Comparison of ENCODE assay signal across 16 cellular contexts in genomic region chr11:64751136-64751535, GRCh38. TPM values are rescaled to one million over a fixed set of nuclear protein-coding genes. Genes with fewer than 3 reads are reported as not detected.
DNase-seq lines count a peak whose midpoint lies in the region; ATAC-seq and TF ChIP-seq lines count a peak whose summit lies in the region.
"Had no signal": no experiment of that assay in that cellular context is flagged by ENCODE, and none has a peak within 500 bp of the region (broad histone marks: within the 10 kb centered on the region; RNA-seq: fewer than 3 reads in every experiment).

No MANE protein-coding gene starts in this region.

- ATAC-seq in CD4-positive, alpha-beta T cell (ENCODE audit: poor library complexity): no peak
- ATAC-seq in naive thymus-derived CD4-positive, alpha-beta T cell: peak; percentile 30
- no peak for ATAC-seq in HG03196 (IDR thresholded peaks at IDR 0.05; ENCODE audit: unreplicated experiment)

- H4K20me1 ChIP-seq in BLaER1: no peaks in the 10 kb centered on the region

- H3K4me3 ChIP-seq in BLaER1 (no peak overlapping the region), spleen (no peak overlapping the region)
- no peak overlapping the region for H3K4me3 ChIP-seq in naive thymus-derived CD4-positive, alpha-beta T cell (ENCODE audit: low read length)

- H3K9me3 ChIP-seq in BLaER1 (no peaks in the 10 kb centered on the region), spleen (no peaks in the 10 kb centered on the region)
- no peaks in the 10 kb centered on the region for H3K9me3 ChIP-seq in CD4-positive, alpha-beta T cell (ENCODE audit: control insufficient read depth, low read length)
- no peaks in the 10 kb centered on the region for H3K9me3 ChIP-seq in naive thymus-derived CD4-positive, alpha-beta T cell (ENCODE audit: control insufficient read depth in 2 of 3, low read length in 3 of 3)

- TF ChIP-seq POLR2A in spleen (IDR thresholded peaks at IDR 0.05): no peak

- H3K36me3 Mint-ChIP-seq in CD4-positive, alpha-beta T cell (ENCODE audit: low read depth): peaks cover 38% of the 10 kb centered on the region
- H3K36me3 Mint-ChIP-seq in naive thymus-derived CD4-positive, alpha-beta T cell: peaks cover 4 to 24% (median 9%) of the 10 kb centered on the region in 5 donors

- H3K4me2 ChIP-seq in BLaER1: peak overlapping the region; percentile 20; the same call in 1 of the 2 replicates

- intact Hi-C loops in CD4-positive, alpha-beta T cell (cut with DNase I, micrococcal nuclease): no loop called here
- intact Hi-C loops in naive thymus-derived CD4-positive, alpha-beta T cell (cut with micrococcal nuclease): no loop called here
- intact Hi-C loops in spleen (cut with DNase I; ENCODE audit: low total_unique reads): no loop called here

- WGBS in spleen, 5 donors: 89 to 98% (median 93%) methylated on average over 5 to 9 of the region's 9 CpGs

- peaks cover 62% of the 10 kb centered on the region for H3K4me1 ChIP-seq in BLaER1
- peaks cover 6 to 7% of the 10 kb centered on the region in 2 donors for H3K4me1 ChIP-seq in naive thymus-derived CD4-positive, alpha-beta T cell (ENCODE audit: control insufficient read depth in 2 of 2, insufficient read depth in 2 of 2, low read length in 2 of 2)
- H3K4me1 ChIP-seq in spleen: peaks cover 2 to 66% (median 13%) of the 10 kb centered on the region in 6 donors

- CTCF ChIA-PET in CD4-positive, alpha-beta T cell (lab: Charles Lee): no interaction called here
- CTCF ChIA-PET in naive thymus-derived CD4-positive, alpha-beta T cell (lab: Charles Lee): interaction anchor here (1.0 to 18.4 kb wide), 3 partner anchors 9 to 31 kb away, joined by 4 to 305 read pairs (median 4); partner anchors contain the start of gene PYGM

- H3K27me3 Mint-ChIP-seq in CD4-positive, alpha-beta T cell: no peaks in the 10 kb centered on the region
- H3K27me3 Mint-ChIP-seq in naive thymus-derived CD4-positive, alpha-beta T cell: no peaks in the 10 kb centered on the region
- H3K27me3 Mint-ChIP-seq: CD8-positive, alpha-beta memory T cell had no signal

- H3K36me3 ChIP-seq in BLaER1 (peaks cover 13% of the 10 kb centered on the region; the same call in 1 of the 2 replicates), spleen (peaks cover 0 to 47% (median 0%) of the 10 kb centered on the region in 6 donors)
- H3K36me3 ChIP-seq in naive thymus-derived CD4-positive, alpha-beta T cell (ENCODE audit: control insufficient read depth in 2 of 3, insufficient read depth in 3 of 3, low read length in 3 of 3): peaks cover 0 to 37% (median 0%) of the 10 kb centered on the region in 3 experiments

- no peaks in the 10 kb centered on the region for H3K27me3 ChIP-seq in BLaER1
- H3K27me3 ChIP-seq in CD4-positive, alpha-beta T cell (ENCODE audit: control insufficient read depth, insufficient read depth, low read length): no peaks in the 10 kb centered on the region
- H3K27me3 ChIP-seq in naive thymus-derived CD4-positive, alpha-beta T cell (ENCODE audit: control insufficient read depth in 2 of 2, insufficient read depth in 2 of 2, low read length in 2 of 2): no peaks in the 10 kb centered on the region
- no peaks in the 10 kb centered on the region for H3K27me3 ChIP-seq in spleen (replicated peaks in 1 of 7)

- no peak overlapping the region for H3K9ac ChIP-seq in BLaER1

- TF ChIP-seq CTCF in CD4-positive, alpha-beta T cell (IDR thresholded peaks at IDR 0.05): no peak
- no peak for TF ChIP-seq CTCF in spleen (IDR thresholded peaks at IDR 0.05 in 8 of 11, conservative IDR thresholded peaks at IDR 0.05 in 3 of 11)

- peak overlapping the region; percentile 45 for H3K27ac Mint-ChIP-seq in CD4-positive, alpha-beta T cell
- H3K27ac Mint-ChIP-seq in naive thymus-derived CD4-positive, alpha-beta T cell: peak overlapping the region in 7 of 9 donors; percentile 54 to 90 (median 80)

- H3K4me3 Mint-ChIP-seq in CD4-positive, alpha-beta T cell: no peak overlapping the region
- H3K4me3 Mint-ChIP-seq in naive thymus-derived CD4-positive, alpha-beta T cell: peak overlapping the region in 1 of 10 donors; percentile 51
- H3K4me3 Mint-ChIP-seq: CD8-positive, alpha-beta memory T cell had no signal

- H3K4me1 Mint-ChIP-seq in CD4-positive, alpha-beta T cell (ENCODE audit: low read depth): peaks cover 31% of the 10 kb centered on the region
- peaks cover 9 to 48% (median 41%) of the 10 kb centered on the region in 7 donors for H3K4me1 Mint-ChIP-seq in naive thymus-derived CD4-positive, alpha-beta T cell

- POLR2A ChIA-PET in CD4-positive, alpha-beta T cell (lab: Charles Lee): interaction anchor here (2.7 to 18.7 kb wide), 2 partner anchors 10 to 27 kb away, joined by 10 to 634 read pairs; partner anchors contain the start of genes PYGM and SF1
- POLR2A ChIA-PET in naive thymus-derived CD4-positive, alpha-beta T cell (lab: Charles Lee): interaction anchor here (30.7 to 39.7 kb wide), 2 partner anchors 1 to 14 kb away, joined by 1956 read pairs; partner anchors contain the start of genes PYGM, RASGRP2 and SF1

- H3K9me3 Mint-ChIP-seq in CD4-positive, alpha-beta T cell: no peaks in the 10 kb centered on the region
- no peaks in the 10 kb centered on the region for H3K9me3 Mint-ChIP-seq in naive thymus-derived CD4-positive, alpha-beta T cell
- H3K9me3 Mint-ChIP-seq: CD8-positive, alpha-beta memory T cell had no signal

- DNase-seq in CD4-positive, alpha-beta T cell: no peak
- no peak for DNase-seq in naive thymus-derived CD4-positive, alpha-beta T cell
- peak; percentile 63 for DNase-seq in spleen
- no peak for DNase-seq in T-helper 9 cell
- no peak for DNase-seq in GOT3 (lab: John Stamatoyannopoulos, UW)
- DNase-seq: ACHN, DMS79 treated with DMSO at 0.1 percent for 48 hours, HCEC 1CT, MV-4-11, NCI-H1417, NCI-H187 treated with DMSO at 0.1 percent for 48 hours, NCI-H526 treated with DMSO at 0.1 percent for 48 hours, SHP77 had no signal

- H3K27ac ChIP-seq in BLaER1 (peak overlapping the region; percentile 4), spleen (peak overlapping the region in 1 of 8 donors; percentile 18)
- H3K27ac ChIP-seq in CD4-positive, alpha-beta T cell (ENCODE audit: low read depth, low read length): no peak overlapping the region
- no peak overlapping the region for H3K27ac ChIP-seq in naive thymus-derived CD4-positive, alpha-beta T cell (ENCODE audit: low read depth, low read length)

RNA-seq across cellular contexts. Expression of gene RASGRP2, which starts 7.2 kb away (rescaled TPM):
- 100 to 1,000 TPM; 668 to 672 TPM for total RNA-seq in CD4-positive, alpha-beta T cell
- 100 to 1,000 TPM; 211 to 697 (median 654) TPM for total RNA-seq in naive thymus-derived CD4-positive, alpha-beta T cell
- 100 to 1,000 TPM; 197 to 312 TPM for polyA plus RNA-seq in naive thymus-derived CD4-positive, alpha-beta T cell
- 100 to 1,000 TPM; 148 to 242 (median 206) TPM for total RNA-seq in spleen
- 100 to 1,000 TPM; 216 to 283 (median 252) TPM for polyA plus RNA-seq in spleen

RNA-seq across cellular contexts. Expression of gene PYGM, which starts 8.6 kb away (rescaled TPM):
- 1 to 10 TPM; 5.0 to 6.0 TPM for total RNA-seq in CD4-positive, alpha-beta T cell
- 10 to 100 TPM in 4 of 5 experiments, 1 to 10 TPM in 1; 8.0 to 16.2 (median 13.9) TPM for total RNA-seq in naive thymus-derived CD4-positive, alpha-beta T cell
- polyA plus RNA-seq in naive thymus-derived CD4-positive, alpha-beta T cell: under 1 TPM; 0.26 to 0.64 TPM
- total RNA-seq in spleen: 1 to 10 TPM; 2.7 to 7.2 (median 5.1) TPM
- 1 to 10 TPM; 1.7 to 2.4 (median 2.1) TPM for polyA plus RNA-seq in spleen

RNA-seq across cellular contexts. Expression of gene SF1, which starts 27.2 kb away (rescaled TPM):
- 1,000 to 10,000 TPM; 1,632 to 1,657 TPM for total RNA-seq in CD4-positive, alpha-beta T cell
- total RNA-seq in naive thymus-derived CD4-positive, alpha-beta T cell: 1,000 to 10,000 TPM in 2 of 5 experiments, 100 to 1,000 TPM in 3; 462 to 1,612 (median 904) TPM
- 100 to 1,000 TPM; 101 to 155 TPM for polyA plus RNA-seq in naive thymus-derived CD4-positive, alpha-beta T cell
- total RNA-seq in spleen: 100 to 1,000 TPM; 359 to 585 (median 458) TPM
- 100 to 1,000 TPM in 2 of 3 donors, 10 to 100 TPM in 1; 54.2 to 140 (median 121) TPM for polyA plus RNA-seq in spleen

RNA-seq across cellular contexts. Expression of gene NRXN2, which starts 28.1 kb away (rescaled TPM):
- under 1 TPM; 0.05 to 0.31 TPM for total RNA-seq in CD4-positive, alpha-beta T cell
- under 1 TPM in 3 of 5 experiments, not detected in 2; 0.07 to 0.71 (median 0.27) TPM for total RNA-seq in naive thymus-derived CD4-positive, alpha-beta T cell
- polyA plus RNA-seq in naive thymus-derived CD4-positive, alpha-beta T cell: not detected
- 10 to 100 TPM in 1 of 7 donors, 1 to 10 TPM in 6; 2.2 to 12.9 (median 3.3) TPM for total RNA-seq in spleen
- polyA plus RNA-seq in spleen: 1 to 10 TPM in 1 of 3 donors, under 1 TPM in 2; 0.59 to 1.4 (median 0.61) TPM
- polyA plus RNA-seq: CD8-positive, alpha-beta memory T cell had no signal

RNA-seq across cellular contexts. Expression of gene MAP4K2, which starts 51.9 kb away (rescaled TPM):
- 10 to 100 TPM; 71.9 to 74.1 TPM for total RNA-seq in CD4-positive, alpha-beta T cell
- total RNA-seq in naive thymus-derived CD4-positive, alpha-beta T cell: 100 to 1,000 TPM in 2 of 5 experiments, 10 to 100 TPM in 3; 75.2 to 130 (median 84.3) TPM
- 10 to 100 TPM; 40.7 to 63.0 TPM for polyA plus RNA-seq in naive thymus-derived CD4-positive, alpha-beta T cell
- total RNA-seq in spleen: 100 to 1,000 TPM in 1 of 7 donors, 10 to 100 TPM in 6; 41.5 to 106 (median 57.4) TPM
- polyA plus RNA-seq in spleen: 10 to 100 TPM; 40.8 to 70.8 (median 63.8) TPM
